ENCODE assay signal across 8 cellular contexts in genomic region chr17:8745586-8746500, GRCh38. TPM values are rescaled to one million over a fixed set of nuclear protein-coding genes. Genes with fewer than 3 reads are reported as not detected.
DNase-seq lines count a peak whose midpoint lies in the region; ATAC-seq and TF ChIP-seq lines count a peak whose summit lies in the region.

No MANE protein-coding gene starts in this region.

- H3K27me3 ChIP-seq in Peyer's patch, result no peaks in the 10 kb centered on the region
- H3K27me3 ChIP-seq in neutrophil, result peaks cover 54% of the 10 kb centered on the region

- TF ChIP-seq CTCF in GM10266 (IDR thresholded peaks at IDR 0.05; ENCODE audit: control insufficient read depth, insufficient read depth, low read depth, missing control alignments), result peak; percentile 87
- peak; percentile 45 to 97 (median 70) for TF ChIP-seq CTCF in Peyer's patch (IDR thresholded peaks at IDR 0.05)
- TF ChIP-seq CTCF in neutrophil (IDR thresholded peaks at IDR 0.05), result peak; percentile 88

- DNase-seq in GM10266 (ENCODE audit: extremely low spot score) (peak; percentile 94), Peyer's patch (peak; percentile 76 to 86 (median 81)), foreskin melanocyte (peak; percentile 39), substantia nigra (lab: John Stamatoyannopoulos, UW) (peak in 43 of 49 donors; percentile 5 to 79 (median 34))
- DNase-seq in activated effector memory CD4-positive, alpha-beta T cell treated with anti-CD3 and anti-CD28 coated beads, Interleukin-2, amount 50 U/mL, for 16 hours, result peak; percentile 93

- peak overlapping the region; percentile 61 to 89 (median 74) for H3K4me3 ChIP-seq in Peyer's patch
- H3K4me3 ChIP-seq in neutrophil (ENCODE audit: low read depth in 1 of 2, low read length in 1 of 2), result peak overlapping the region; percentile 74 to 77

- H3K27ac ChIP-seq in Peyer's patch (peak overlapping the region; percentile 57 to 81 (median 60)), neutrophil (peak overlapping the region; percentile 83), substantia nigra (ENCODE audit: low read depth, low read length, poor library complexity, severe bottlenecking) (no peak overlapping the region)

- H3K4me1 ChIP-seq in Peyer's patch (peaks cover 0 to 15% (median 3%) of the 10 kb centered on the region in 4 donors), neutrophil (ENCODE audit: control insufficient read depth in 1 of 2, insufficient read depth in 1 of 2, low read depth in 1 of 2, low read length in 1 of 2) (peaks cover 5 to 20% of the 10 kb centered on the region in 2 experiments)

- no peaks in the 10 kb centered on the region for H3K9me3 ChIP-seq in Peyer's patch
- H3K9me3 ChIP-seq in neutrophil, result no peaks in the 10 kb centered on the region

- H3K36me3 ChIP-seq in Peyer's patch, result no peaks in the 10 kb centered on the region
- no peaks in the 10 kb centered on the region for H3K36me3 ChIP-seq in neutrophil

- ATAC-seq in HG03025 (IDR thresholded peaks at IDR 0.05; ENCODE audit: low FRiP score, unreplicated experiment) (peak; percentile 59), GM19467 (IDR thresholded peaks at IDR 0.05; ENCODE audit: unreplicated experiment) (no peak)

- no peak for TF ChIP-seq POLR2A in Peyer's patch (IDR thresholded peaks at IDR 0.05)

RNA-seq across cellular contexts. Expression of gene CCDC42, which starts 1.2 kb away (rescaled TPM):
- total RNA-seq in Peyer's patch, result not detected

RNA-seq across cellular contexts. Expression of gene SPDYE4, which starts 12.5 kb away (rescaled TPM):
- total RNA-seq in Peyer's patch, result not detected

RNA-seq across cellular contexts. Expression of gene MFSD6L, which starts 53.3 kb away (rescaled TPM):
- total RNA-seq in Peyer's patch, result 1 to 10 TPM in 3 of 4 donors, not detected in 1; 1.2 to 3.2 (median 1.6) TPM

Comparison
In these comparisons a context has a peak if more than half of its experiments do, and no peak if none do; other contexts are left out.
1. DNase-seq: peak in every context shown above with its lines; median percentile 94 in GM10266; 93 in activated effector memory CD4-positive, alpha-beta T cell treated with anti-CD3 and anti-CD28 coated beads, Interleukin-2, amount 50 U/mL, for 16 hours; 81 in Peyer's patch; 39 in foreskin melanocyte; 34 in substantia nigra.